ENCODE assay signal across 12 cellular contexts in the genomic region with DNA sequence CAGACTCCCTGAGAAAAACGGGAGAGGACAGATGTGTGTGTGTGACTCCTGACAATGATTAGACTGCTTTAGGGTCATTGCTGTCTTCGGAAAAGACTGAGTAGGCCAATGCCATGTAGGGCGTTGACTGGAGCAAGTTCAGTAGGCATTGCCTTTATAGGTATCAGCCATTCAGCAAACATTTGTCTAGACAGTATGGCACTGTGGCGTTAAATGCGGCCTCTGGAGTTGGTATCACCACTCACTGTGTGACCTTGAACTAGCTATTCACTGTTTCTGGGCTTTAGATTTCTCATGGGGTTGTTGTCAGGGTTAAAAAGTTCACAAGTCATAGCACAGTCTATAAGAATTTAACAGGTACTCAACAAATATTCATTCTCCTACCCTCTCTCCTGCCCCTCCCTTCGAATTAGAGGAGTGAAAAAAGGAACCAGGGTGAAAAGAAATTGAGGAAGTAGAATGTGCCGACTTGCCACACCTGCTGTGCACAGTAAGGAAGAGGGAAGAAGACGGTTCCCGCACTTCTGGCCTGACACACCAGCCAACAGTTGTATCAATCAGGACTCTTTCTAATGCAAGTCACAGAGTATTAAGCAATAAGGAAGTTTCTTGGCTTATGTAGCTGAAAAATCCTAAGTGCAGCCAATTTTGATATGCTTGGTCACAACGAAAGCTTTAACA.
DNase-seq lines count a peak whose midpoint lies in the region; ATAC-seq and TF ChIP-seq lines count a peak whose summit lies in the region.
"Had no signal": no experiment of that assay in that cellular context is flagged by ENCODE, and none has a peak within 500 bp of the region (broad histone marks: within the 10 kb centered on the region; RNA-seq: fewer than 3 reads in every experiment).

No MANE protein-coding gene starts in this region.

- H3K4ac ChIP-seq in trophoblast cell (ENCODE audit: low read depth, low read length), result no peak overlapping the region

- H3K23ac ChIP-seq in trophoblast cell (ENCODE audit: low read length), result no peak overlapping the region

- no CpG with 5 or more reads among the region's 10 CpGs for WGBS in trophoblast cell (ENCODE audit: extremely low coverage, insufficient coverage, insufficient read length)

- H3K14ac ChIP-seq in trophoblast cell (ENCODE audit: low read length), result no peak overlapping the region

- no peak overlapping the region for H3K18ac ChIP-seq in trophoblast cell (ENCODE audit: low read length)

- no peak overlapping the region for H4K12ac ChIP-seq in trophoblast cell (ENCODE audit: low read depth, low read length)

- DNase-seq in GM23338 (ENCODE audit: low spot score), result peak; percentile 16
- DNase-seq in SKM-1 (lab: John Stamatoyannopoulos, UW; ENCODE audit: unreplicated experiment), result peak; percentile 98
- peak; percentile 81 for DNase-seq in cardiac septum (ENCODE audit: low spot score)
- DNase-seq in stimulated activated naive B cell treated with anti-CD40 and anti-IgM and Interleukin-4, amounts not matched to agents 10 μg/mL and 1 μg/mL and 100 μg/mL, for 72 hours, result no peak
- no peak for DNase-seq in HuH-7.5 (ENCODE audit: low spot score)
- no peak for DNase-seq in trophoblast cell
- DNase-seq in T-helper 2 cell, result no peak
- DNase-seq: cerebellar nuclear complex, NCI-H1417 treated with DMSO at 0.1 percent for 48 hours, PC-9 had no signal

- no peaks in the 10 kb centered on the region for H4K20me1 ChIP-seq in GM23338 (replicated peaks; ENCODE audit: insufficient read depth)

- no peak overlapping the region for H3K4me3 Mint-ChIP-seq in GM23338
- peak overlapping the region in 1 of 2 donors; percentile 16 for H3K4me3 Mint-ChIP-seq in stimulated activated naive B cell treated with anti-CD40 and anti-IgM and Interleukin-4, amounts not matched to agents 10 μg/mL and 1 μg/mL and 100 μg/mL, for 72 hours
- H3K4me3 Mint-ChIP-seq: activated T-helper 1 cell treated with anti-CD3 and anti-CD28 coated beads, Interleukin-12 subunit alpha, Interleukin-12 subunit beta, Interleukin-2, Interleukin-4 antibody, amounts not matched to agents 30 ng/mL and 10 ng/mL and 1 ng/mL, durations not matched to agents 14 hours and 24 hours and 36 hours had no signal

- H2BK120ac ChIP-seq in trophoblast cell (ENCODE audit: insufficient read depth, low read length, poor library complexity), result no peak overlapping the region

- H3K4me3 ChIP-seq in GM23338 (no peak overlapping the region), trophoblast cell (ENCODE audit: low read depth, low read length) (no peak overlapping the region)
- H3K4me3 ChIP-seq: PC-9 had no signal

- H3K27me3 ChIP-seq in GM23338 (ENCODE audit: insufficient read depth) (no peaks in the 10 kb centered on the region), trophoblast cell (ENCODE audit: insufficient read depth, low read length) (no peaks in the 10 kb centered on the region)

- no peak overlapping the region for H2AFZ ChIP-seq in GM23338
- no peak overlapping the region for H2AFZ ChIP-seq in trophoblast cell (ENCODE audit: insufficient read depth, low read length, poor library complexity)
- H2AFZ ChIP-seq: PC-9 had no signal

- no peaks in the 10 kb centered on the region for H3K36me3 Mint-ChIP-seq in GM23338 (ENCODE audit: low read depth)
- no peaks in the 10 kb centered on the region for H3K36me3 Mint-ChIP-seq in stimulated activated naive B cell treated with anti-CD40 and anti-IgM and Interleukin-4, amounts not matched to agents 10 μg/mL and 1 μg/mL and 100 μg/mL, for 72 hours

- H3K9ac ChIP-seq in trophoblast cell (ENCODE audit: low read length), result no peak overlapping the region

- peaks cover 17% of the 10 kb centered on the region; the same call in 2 of the 3 replicates for H3K4me1 Mint-ChIP-seq in GM23338
- H3K4me1 Mint-ChIP-seq in stimulated activated naive B cell treated with anti-CD40 and anti-IgM and Interleukin-4, amounts not matched to agents 10 μg/mL and 1 μg/mL and 100 μg/mL, for 72 hours, result peaks cover 26 to 36% of the 10 kb centered on the region in 2 donors

- H3K4me1 ChIP-seq in GM23338 (ENCODE audit: insufficient read depth) (no peaks in the 10 kb centered on the region), trophoblast cell (ENCODE audit: control insufficient read depth in 1 of 2, insufficient read depth in 2 of 2, low read length in 2 of 2) (peaks cover 2% of the 10 kb centered on the region in 2 experiments)

- no peak overlapping the region for H2BK5ac ChIP-seq in trophoblast cell (ENCODE audit: low read depth, low read length, poor library complexity)

- peaks cover 1% of the 10 kb centered on the region for H3K9me3 ChIP-seq in trophoblast cell (ENCODE audit: insufficient read depth, low read depth, low read length)

- H4K91ac ChIP-seq in trophoblast cell (ENCODE audit: low read depth, low read length), result no peak overlapping the region

- ATAC-seq in GM23338, result peak; percentile 41; the same call in 2 of the 3 replicates
- ATAC-seq in stimulated activated naive B cell treated with anti-CD40 and anti-IgM and Interleukin-4, amounts not matched to agents 10 μg/mL and 1 μg/mL and 100 μg/mL, for 72 hours (replicated peaks), result peak; percentile 90 to 94

- no peak overlapping the region for H2AK5ac ChIP-seq in trophoblast cell (ENCODE audit: low read length)

- H3F3A ChIP-seq in GM23338 (replicated peaks; ENCODE audit: low read depth), result no peaks in the 10 kb centered on the region

- no peaks in the 10 kb centered on the region for H3K9me3 Mint-ChIP-seq in GM23338
- H3K9me3 Mint-ChIP-seq in stimulated activated naive B cell treated with anti-CD40 and anti-IgM and Interleukin-4, amounts not matched to agents 10 μg/mL and 1 μg/mL and 100 μg/mL, for 72 hours, result peaks cover 0 to 3% of the 10 kb centered on the region in 2 donors

- H3K27me3 Mint-ChIP-seq in GM23338 (ENCODE audit: insufficient read depth, low read depth, poor library complexity), result peaks cover 2% of the 10 kb centered on the region
- no peaks in the 10 kb centered on the region for H3K27me3 Mint-ChIP-seq in stimulated activated naive B cell treated with anti-CD40 and anti-IgM and Interleukin-4, amounts not matched to agents 10 μg/mL and 1 μg/mL and 100 μg/mL, for 72 hours

- no peak overlapping the region for H3K27ac Mint-ChIP-seq in GM23338
- H3K27ac Mint-ChIP-seq in stimulated activated naive B cell treated with anti-CD40 and anti-IgM and Interleukin-4, amounts not matched to agents 10 μg/mL and 1 μg/mL and 100 μg/mL, for 72 hours, result peak overlapping the region; percentile 20
- H3K27ac Mint-ChIP-seq: activated T-helper 1 cell treated with anti-CD3 and anti-CD28 coated beads, Interleukin-12 subunit alpha, Interleukin-12 subunit beta, Interleukin-2, Interleukin-4 antibody, amounts not matched to agents 30 ng/mL and 10 ng/mL and 1 ng/mL, durations not matched to agents 14 hours and 24 hours and 36 hours had no signal

- intact Hi-C loops in cardiac septum (cut with DNase I), result no loop called here

- H3K27ac ChIP-seq in GM23338 (ENCODE audit: low read depth), result no peak overlapping the region
- H3K27ac ChIP-seq in trophoblast cell (ENCODE audit: low read depth, low read length), result no peak overlapping the region
- H3K27ac ChIP-seq: PC-9, VCaP had no signal

- no peak for TF ChIP-seq CTCF in GM23338 (conservative IDR thresholded peaks at IDR 0.05; ENCODE audit: low read depth in 2 of 2)

- H3K79me1 ChIP-seq in trophoblast cell (ENCODE audit: low read length), result peaks cover 5% of the 10 kb centered on the region

- H3K9me2 ChIP-seq in GM23338 (ENCODE audit: insufficient read depth), result no peaks in the 10 kb centered on the region; the same call in 1 of the 2 replicates

- H4K8ac ChIP-seq in trophoblast cell (ENCODE audit: low read depth, low read length), result no peak overlapping the region

- H3K36me3 ChIP-seq in GM23338 (ENCODE audit: insufficient read depth) (no peaks in the 10 kb centered on the region), trophoblast cell (ENCODE audit: control insufficient read depth in 1 of 2, insufficient read depth in 2 of 2, low read length in 2 of 2) (peaks cover 0 to 3% of the 10 kb centered on the region in 2 experiments)

- H3K79me2 ChIP-seq in GM23338 (replicated peaks; ENCODE audit: insufficient read depth), result no peaks in the 10 kb centered on the region
- no peaks in the 10 kb centered on the region for H3K79me2 ChIP-seq in trophoblast cell (ENCODE audit: control insufficient read depth, insufficient read depth, low read length, poor library complexity)

- no peak overlapping the region for H3K4me2 ChIP-seq in GM23338
- H3K4me2 ChIP-seq in trophoblast cell (ENCODE audit: low read length), result no peak overlapping the region
- H3K4me2 ChIP-seq: PC-9 had no signal

- H2BK12ac ChIP-seq in trophoblast cell (ENCODE audit: low read length), result no peak overlapping the region

Comparison
In these comparisons a context has a peak if more than half of its experiments do, and no peak if none do; other contexts are left out.
1. DNase-seq: peak in GM23338 (single experiment), SKM-1 (single experiment) and cardiac septum (single experiment); none in stimulated activated naive B cell treated with anti-CD40 and anti-IgM and Interleukin-4, amounts not matched to agents 10 μg/mL and 1 μg/mL and 100 μg/mL, for 72 hours (single experiment), HuH-7.5 (single experiment), trophoblast cell (0 of 2) and T-helper 2 cell (0 of 5).